In genomic region chr1:203698144-203698543, GRCh38 we compare ENCODE assay signal across 13 cellular contexts.
"Had no signal": no experiment of that assay in that cellular context is flagged by ENCODE, and none has a peak within 500 bp of the region (broad histone marks: within the 10 kb centered on the region; RNA-seq: fewer than 3 reads in every experiment).

No MANE protein-coding gene starts in this region.

- H3K4me3 Mint-ChIP-seq: activated CD8-positive, alpha-beta T cell treated with anti-CD3 and anti-CD28 coated beads for 36 hours; central memory CD8-positive, alpha-beta T cell; neural crest cell had no signal

- H3K27me3 ChIP-seq: brain microvascular endothelial cell, thyroid gland had no signal

- H3K9me3 Mint-ChIP-seq: activated CD8-positive, alpha-beta T cell treated with anti-CD3 and anti-CD28 coated beads for 36 hours; central memory CD8-positive, alpha-beta T cell; neural crest cell had no signal

- H3K27me3 Mint-ChIP-seq: activated CD8-positive, alpha-beta T cell treated with anti-CD3 and anti-CD28 coated beads for 36 hours; central memory CD8-positive, alpha-beta T cell had no signal

- ATAC-seq: activated CD8-positive, alpha-beta T cell treated with anti-CD3 and anti-CD28 coated beads for 36 hours had no signal

- DNase-seq: activated CD4-positive, alpha-beta T cell treated with anti-CD3 and anti-CD28 coated beads for 1 hour; activated CD8-positive, alpha-beta T cell treated with anti-CD3 and anti-CD28 coated beads for 36 hours; activated naive CD4-positive, alpha-beta T cell treated with Interleukin-2 at 50 U/mL for 16 hours; anterior cingulate cortex; brain microvascular endothelial cell; cortex of kidney; effector memory CD4-positive, alpha-beta T cell; stimulated activated CD4-positive, alpha-beta T cell treated with anti-CD3 and anti-CD28 coated beads, Interleukin-12 subunit alpha, Interleukin-12 subunit beta, amount 100 ng/mL, for 4 hours; stimulated activated CD4-positive, alpha-beta T cell treated with anti-CD3 and anti-CD28 coated beads, Interleukin-2, amount 100 ng/mL, for 24 hours; T1000; thyroid gland had no signal

- H3K27ac Mint-ChIP-seq: activated CD8-positive, alpha-beta T cell treated with anti-CD3 and anti-CD28 coated beads for 36 hours had no signal

- H3K4me3 ChIP-seq: thyroid gland had no signal

- H3K27ac ChIP-seq: brain microvascular endothelial cell, thyroid gland had no signal

- H3K4me1 Mint-ChIP-seq: neural crest cell had no signal

- H3K9me3 ChIP-seq: thyroid gland had no signal
